ENCODE assay signal across 1 cellular context in genomic region chr19:13774217-13775191, GRCh38.
TF ChIP-seq lines count a peak whose summit lies in the region.

Gene C19orf53 (plus strand): TSS chr19:13774456. CDS start chr19:13774478, 22 bp downstream.

TF ChIP-seq in K562, 482 proteins besides CTCF, POLR2A, EP300 and RAD21 (continued from another document and continues in another):
- TF ChIP-seq BRF2 (IDR thresholded peaks at IDR 0.05; ENCODE audit: borderline replicate concordance, insufficient read depth, insufficient read length) (no peak), ZBTB11 (CRISPR knock-in tag; IDR thresholded peaks at IDR 0.05) (peak in 1 of 3 experiments; percentile 81; a peak in 2 of 6 replicates), MYC (IDR thresholded peaks at IDR 0.05; ENCODE audit: low read depth, low read length) (peak; percentile 81), MYC (CRISPR knock-in tag; IDR thresholded peaks at IDR 0.05; ENCODE audit: borderline replicate concordance, low read depth) (no peak; the same call in 1 of the 2 replicates), ZKSCAN1 (IDR thresholded peaks at IDR 0.05; ENCODE audit: low read depth, low read length) (no peak), ZNF408 (CRISPR knock-in tag; IDR thresholded peaks at IDR 0.05; ENCODE audit: low read depth) (no peak), ZBTB43 (CRISPR knock-in tag; IDR thresholded peaks at IDR 0.05) (no peak), HOMEZ (CRISPR knock-in tag; IDR thresholded peaks at IDR 0.05) (no peak), EHMT2 (IDR thresholded peaks at IDR 0.05) (no peak), SAP30 (IDR thresholded peaks at IDR 0.05; ENCODE audit: borderline replicate concordance, insufficient read depth, low read depth, low read length, poor library complexity, severe bottlenecking) (peak; percentile 69), KLF10 (CRISPR knock-in tag; IDR thresholded peaks at IDR 0.05) (no peak), BRF1 (IDR thresholded peaks at IDR 0.05; ENCODE audit: borderline replicate concordance, extremely low read depth, insufficient read length) (no peak), HOXB6 (CRISPR knock-in tag; IDR thresholded peaks at IDR 0.05; ENCODE audit: borderline replicate concordance) (peak; percentile 28; the same call in 1 of the 2 replicates), ZFP1 (CRISPR knock-in tag; IDR thresholded peaks at IDR 0.05) (no peak), RFX5 (IDR thresholded peaks at IDR 0.05; ENCODE audit: low read depth, low read length) (no peak), RNF2 (IDR thresholded peaks at IDR 0.05) (no peak), BRD9 (IDR thresholded peaks at IDR 0.05; ENCODE audit: low read depth, partially characterized antibody) (no peak), ZFPM2 (CRISPR knock-in tag; IDR thresholded peaks at IDR 0.05) (no peak), THAP7 (CRISPR knock-in tag; IDR thresholded peaks at IDR 0.05) (no peak), UBTF (IDR thresholded peaks at IDR 0.05; ENCODE audit: borderline replicate concordance in 1 of 2, low read depth in 2 of 2, low read length in 2 of 2) (no peak), PATZ1 (CRISPR knock-in tag; IDR thresholded peaks at IDR 0.05; ENCODE audit: borderline replicate concordance) (no peak), ZNF740 (CRISPR knock-in tag; IDR thresholded peaks at IDR 0.05) (no peak), ZNF740 (tag; IDR thresholded peaks at IDR 0.05) (no peak), ZBTB8A (IDR thresholded peaks at IDR 0.05; ENCODE audit: partially characterized antibody) (no peak), ZNF518B (CRISPR knock-in tag; IDR thresholded peaks at IDR 0.05) (no peak)
